ENCODE assay signal across 10 cellular contexts in the genomic region with DNA sequence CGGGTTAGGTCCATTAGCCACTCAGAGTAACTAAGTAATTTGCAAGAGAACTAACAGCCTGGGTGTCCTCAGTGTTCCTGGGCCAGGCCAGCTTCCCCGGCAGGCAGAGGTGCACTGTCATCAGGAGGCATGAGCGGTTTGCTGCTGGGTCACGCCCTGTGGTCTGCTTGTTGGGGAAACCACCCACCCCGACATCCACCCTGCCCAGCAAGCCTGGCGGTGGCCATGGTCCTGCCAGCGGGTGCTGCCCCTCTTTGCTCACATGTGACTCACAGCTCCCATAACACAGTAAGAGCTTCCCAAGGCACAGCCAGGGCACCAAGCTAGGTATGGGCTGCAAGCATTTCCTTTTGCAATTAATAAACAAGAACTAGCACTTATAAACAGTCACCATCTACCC.
A peak's percentile ranks its signal among the peaks of the same experiment; 100 is the strongest.
DNase-seq lines count a peak whose midpoint lies in the region; ATAC-seq and TF ChIP-seq lines count a peak whose summit lies in the region.
"Had no signal": no experiment of that assay in that cellular context is flagged by ENCODE, and none has a peak within 500 bp of the region (broad histone marks: within the 10 kb centered on the region; RNA-seq: fewer than 3 reads in every experiment).

No MANE protein-coding gene starts in this region.

- H3K9me3 Mint-ChIP-seq in T-helper 2 cell treated with Interferon-gamma antibody and Interleukin-4, amounts not matched to agents 5 μg/mL and 100 μg/mL, for 36 hours: peaks cover 13% of the 10 kb centered on the region

- DNase-seq in activated gamma-delta T cell treated with Interleukin-2 at 50 U/mL for 16 hours (peak; percentile 27), activated gamma-delta T cell (lab: John Stamatoyannopoulos, UW) (no peak), coronary artery (ENCODE audit: low spot score) (peak; percentile 72), SHP77 (lab: John Stamatoyannopoulos, UW) (no peak)
- DNase-seq in T-helper 2 cell treated with Interferon-gamma antibody and Interleukin-4, amounts not matched to agents 5 μg/mL and 100 μg/mL, for 36 hours (ENCODE audit: low spot score): peak; percentile 21
- DNase-seq in stimulated activated naive CD8-positive, alpha-beta T cell treated with anti-CD3 and anti-CD28 coated beads, Interleukin-15, Interleukin-2, amounts not matched to agents 100 U/mL and 50 U/mL, for 24 hours: peak; percentile 59
- DNase-seq: gastrocnemius medialis had no signal

- peaks cover 10% of the 10 kb centered on the region for H3K27me3 Mint-ChIP-seq in T-helper 2 cell treated with Interferon-gamma antibody and Interleukin-4, amounts not matched to agents 5 μg/mL and 100 μg/mL, for 36 hours (ENCODE audit: low read depth)

- H3K4me3 Mint-ChIP-seq in T-helper 2 cell treated with Interferon-gamma antibody and Interleukin-4, amounts not matched to agents 5 μg/mL and 100 μg/mL, for 36 hours: no peak overlapping the region

- TF ChIP-seq CTCF in coronary artery (IDR thresholded peaks at IDR 0.05): no peak

- peaks cover 10% of the 10 kb centered on the region for H3K36me3 Mint-ChIP-seq in T-helper 2 cell treated with Interferon-gamma antibody and Interleukin-4, amounts not matched to agents 5 μg/mL and 100 μg/mL, for 36 hours (ENCODE audit: low read depth)

- no peak overlapping the region for H3K4me3 ChIP-seq in coronary artery
- H3K4me3 ChIP-seq: ascending aorta, gastrocnemius medialis had no signal

- peak; percentile 93 for ATAC-seq in stimulated activated naive CD8-positive, alpha-beta T cell treated with anti-CD3 and anti-CD28 coated beads, Interleukin-15, Interleukin-2, amounts not matched to agents 100 U/mL and 50 U/mL, for 24 hours
- ATAC-seq in HG02970 (IDR thresholded peaks at IDR 0.05; ENCODE audit: low FRiP score, unreplicated experiment): no peak
- no peak for ATAC-seq in GM18870 (IDR thresholded peaks at IDR 0.05; ENCODE audit: unreplicated experiment)
- ATAC-seq: gastrocnemius medialis had no signal

- H3K27ac ChIP-seq in coronary artery: no peak overlapping the region
- H3K27ac ChIP-seq: ascending aorta, gastrocnemius medialis had no signal

- H3K4me1 Mint-ChIP-seq in T-helper 2 cell treated with Interferon-gamma antibody and Interleukin-4, amounts not matched to agents 5 μg/mL and 100 μg/mL, for 36 hours (ENCODE audit: low read depth): peaks cover 8% of the 10 kb centered on the region

- no peak overlapping the region for H3K27ac Mint-ChIP-seq in T-helper 2 cell treated with Interferon-gamma antibody and Interleukin-4, amounts not matched to agents 5 μg/mL and 100 μg/mL, for 36 hours

Comparison
In these comparisons a context has a peak if more than half of its experiments do, and no peak if none do; other contexts are left out.
1. DNase-seq: peak in activated gamma-delta T cell treated with Interleukin-2 at 50 U/mL for 16 hours (single experiment), T-helper 2 cell treated with Interferon-gamma antibody and Interleukin-4, amounts not matched to agents 5 μg/mL and 100 μg/mL, for 36 hours (single experiment), coronary artery (single experiment) and stimulated activated naive CD8-positive, alpha-beta T cell treated with anti-CD3 and anti-CD28 coated beads, Interleukin-15, Interleukin-2, amounts not matched to agents 100 U/mL and 50 U/mL, for 24 hours (single experiment); none in activated gamma-delta T cell (single experiment) and SHP77 (0 of 2).